In the genomic region with DNA sequence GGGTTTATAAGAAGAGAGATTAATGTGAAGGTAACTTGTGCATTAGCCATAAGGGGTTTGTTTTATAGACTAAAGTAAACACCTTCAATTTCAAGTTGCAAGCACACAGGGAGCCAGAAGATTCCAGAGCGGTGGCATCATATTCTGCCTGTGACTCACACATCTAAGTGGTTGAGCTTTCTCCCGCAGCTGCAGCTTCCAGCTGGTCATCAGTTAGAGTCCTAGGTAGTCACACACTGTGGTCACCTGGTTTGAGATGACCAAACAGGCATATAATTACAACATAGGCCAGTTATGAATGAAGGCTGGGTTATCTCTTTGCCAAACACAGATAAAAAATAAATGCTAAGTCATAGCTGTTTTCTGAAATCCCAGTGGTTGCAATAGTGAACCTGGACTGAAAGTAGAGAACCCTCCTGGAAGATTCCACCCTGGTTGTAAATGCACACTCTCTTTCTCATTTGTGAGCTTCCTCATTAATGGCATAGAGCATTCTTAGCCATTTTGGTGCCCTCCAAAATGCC, we compare ENCODE assay signal across 8 cellular contexts.
A peak's percentile ranks its signal among the peaks of the same experiment; 100 is the strongest.
DNase-seq lines count a peak whose midpoint lies in the region; ATAC-seq and TF ChIP-seq lines count a peak whose summit lies in the region.

No MANE protein-coding gene starts in this region.

- H3K27ac ChIP-seq in RWPE2 (ENCODE audit: poor library complexity, severe bottlenecking), result peak overlapping the region; percentile 55
- H3K27ac ChIP-seq in cardiac muscle cell, result no peak overlapping the region
- peak overlapping the region; percentile 85 for H3K27ac ChIP-seq in smooth muscle cell (ENCODE audit: low read depth)

- H3K4me3 ChIP-seq in RWPE2 (ENCODE audit: severe bottlenecking), result no peak overlapping the region
- no peak overlapping the region for H3K4me3 ChIP-seq in cardiac muscle cell
- no peak overlapping the region for H3K4me3 ChIP-seq in smooth muscle cell

- 3% methylated on average over 2 of the region's 2 CpGs for WGBS in smooth muscle cell (ENCODE audit: low lambda C conversion rate)

- H2AFZ ChIP-seq in smooth muscle cell (ENCODE audit: low read depth), result no peak overlapping the region

- peak; percentile 77 for DNase-seq in HK-2 (ENCODE audit: unreplicated experiment)
- peak; percentile 91 for DNase-seq in RWPE2 (ENCODE audit: low spot score)
- DNase-seq in cardiac muscle cell (ENCODE audit: low read depth in 1 of 2, low spot score in 1 of 2), result peak; percentile 5 to 93
- no peak for DNase-seq in smooth muscle cell (lab: John Stamatoyannopoulos, UW; ENCODE audit: unreplicated experiment)

- no peak for TF ChIP-seq POLR2A in GM18505 (IDR thresholded peaks at IDR 0.05; ENCODE audit: borderline replicate concordance, extremely low read depth, insufficient read depth, insufficient read length)

- H3K9me3 ChIP-seq in RWPE2 (ENCODE audit: severe bottlenecking) (no peaks in the 10 kb centered on the region), cardiac muscle cell (ENCODE audit: low read depth) (no peaks in the 10 kb centered on the region), smooth muscle cell (replicated peaks; ENCODE audit: low read depth) (no peaks in the 10 kb centered on the region)

- no peaks in the 10 kb centered on the region for H3F3A ChIP-seq in smooth muscle cell (ENCODE audit: low read depth)

- H3K36me3 ChIP-seq in RWPE2 (ENCODE audit: low read depth), result no peaks in the 10 kb centered on the region
- H3K36me3 ChIP-seq in cardiac muscle cell, result no peaks in the 10 kb centered on the region
- no peaks in the 10 kb centered on the region for H3K36me3 ChIP-seq in smooth muscle cell (ENCODE audit: low read depth)

- H3K27me3 ChIP-seq in RWPE2 (ENCODE audit: insufficient read depth, poor library complexity, severe bottlenecking), result no peaks in the 10 kb centered on the region
- H3K27me3 ChIP-seq in cardiac muscle cell, result no peaks in the 10 kb centered on the region
- H3K27me3 ChIP-seq in smooth muscle cell (ENCODE audit: low read depth), result no peaks in the 10 kb centered on the region

- peaks cover 10% of the 10 kb centered on the region for H4K20me1 ChIP-seq in smooth muscle cell (ENCODE audit: low read depth)

- H3K4me1 ChIP-seq in RWPE2 (ENCODE audit: insufficient read depth, poor library complexity, severe bottlenecking), result peaks cover 12% of the 10 kb centered on the region
- H3K4me1 ChIP-seq in cardiac muscle cell (ENCODE audit: low read depth), result peaks cover 5% of the 10 kb centered on the region
- H3K4me1 ChIP-seq in smooth muscle cell (ENCODE audit: low read depth), result peaks cover 7% of the 10 kb centered on the region

- no peaks in the 10 kb centered on the region for H3K79me2 ChIP-seq in smooth muscle cell (ENCODE audit: low read depth)

- peak overlapping the region; percentile 68 for H3K4me2 ChIP-seq in smooth muscle cell

- H3K9ac ChIP-seq in smooth muscle cell (ENCODE audit: low read depth), result peak overlapping the region; percentile 27

- peak; percentile 100 for ATAC-seq in RWPE2 (ENCODE audit: low read depth)
- no peak for ATAC-seq in HG02981 (IDR thresholded peaks at IDR 0.05; ENCODE audit: unreplicated experiment)
- no peak for ATAC-seq in GM18505 (IDR thresholded peaks at IDR 0.05; ENCODE audit: unreplicated experiment)
- ATAC-seq in HG03469 (IDR thresholded peaks at IDR 0.05; ENCODE audit: unreplicated experiment), result no peak
- no peak for ATAC-seq in GM21526 (IDR thresholded peaks at IDR 0.05; ENCODE audit: low FRiP score, unreplicated experiment)

- TF ChIP-seq CTCF in RWPE2 (IDR thresholded peaks at IDR 0.05; ENCODE audit: poor library complexity, severe bottlenecking) (no peak), cardiac muscle cell (IDR thresholded peaks at IDR 0.05; ENCODE audit: low read depth, low read length) (no peak), smooth muscle cell (IDR thresholded peaks at IDR 0.05; ENCODE audit: borderline replicate concordance, insufficient read depth, poor library complexity, severe bottlenecking) (no peak)
